Comparison of ENCODE assay signal across 9 cellular contexts in genomic region chr4:74934822-74935326, GRCh38. TPM values are rescaled to one million over a fixed set of nuclear protein-coding genes. Genes with fewer than 3 reads are reported as not detected.
DNase-seq lines count a peak whose midpoint lies in the region; ATAC-seq and TF ChIP-seq lines count a peak whose summit lies in the region.
"Had no signal": no experiment of that assay in that cellular context is flagged by ENCODE, and none has a peak within 500 bp of the region (broad histone marks: within the 10 kb centered on the region; RNA-seq: fewer than 3 reads in every experiment).

No MANE protein-coding gene starts in this region.

- H3K4me1 ChIP-seq in heart right ventricle (peaks cover 0 to 31% (median 10%) of the 10 kb centered on the region in 9 donors), uterus (no peaks in the 10 kb centered on the region)

- H3K4me1 Mint-ChIP-seq in naive B cell, result peaks cover 29 to 42% (median 32%) of the 10 kb centered on the region in 3 donors

- peak in 2 of 8 donors; percentile 21 to 37 for ATAC-seq in heart right ventricle
- no peak for ATAC-seq in left ventricle myocardium superior
- no peak for ATAC-seq in naive B cell (ENCODE audit: low read depth in 2 of 2)
- no peak for ATAC-seq in HG03342 (IDR thresholded peaks at IDR 0.05; ENCODE audit: unreplicated experiment)

- peak overlapping the region in 5 of 6 donors; percentile 7 to 99 (median 94) for H3K27ac Mint-ChIP-seq in naive B cell

- H3K27me3 ChIP-seq in heart right ventricle, result peaks cover 0 to 54% (median 0%) of the 10 kb centered on the region in 7 donors
- H3K27me3 ChIP-seq in dorsolateral prefrontal cortex, result peaks cover 0 to 4% (median 0%) of the 10 kb centered on the region in 45 donors
- H3K27me3 ChIP-seq in uterus, result no peaks in the 10 kb centered on the region

- H3K4me3 Mint-ChIP-seq in naive B cell, result peak overlapping the region; percentile 89 to 99 (median 96)

- no peak for TF ChIP-seq POLR2A in uterus (IDR thresholded peaks at IDR 0.05)

- peaks cover 7 to 41% (median 22%) of the 10 kb centered on the region in 3 donors for H3K27me3 Mint-ChIP-seq in naive B cell

- peaks cover 0 to 3% of the 10 kb centered on the region in 2 donors for H3K36me3 Mint-ChIP-seq in naive B cell

- WGBS in heart right ventricle, 2 donors, result 8 to 9% methylated on average over 12 of the region's 12 CpGs

- H3K27ac ChIP-seq in heart right ventricle, result peak overlapping the region in 8 of 10 donors; percentile 64 to 84 (median 75)
- peak overlapping the region in 35 of 59 donors; percentile 2 to 91 (median 73) for H3K27ac ChIP-seq in dorsolateral prefrontal cortex
- H3K27ac ChIP-seq in uterus, result peak overlapping the region; percentile 75 to 84
- H3K27ac ChIP-seq: C4-2B had no signal

- intact Hi-C loops in heart right ventricle (cut with DNase I), result loop anchor here in 9 of 10 donors (2.0 to 10.0 kb wide), 13 partner anchors 37 to 580 kb away; partner anchors contain the start of genes RCHY1 (in 1 of the 9) and THAP6 (in 1 of the 9)
- intact Hi-C loops in left ventricle myocardium superior (cut with micrococcal nuclease), result loop anchor here (5.0 kb wide), 1 partner anchor 182 kb away; no protein-coding TSS in a partner anchor
- intact Hi-C loops in dorsolateral prefrontal cortex (cut with DNase I), result loop anchor here (5.0 to 10.0 kb wide), 3 partner anchors 540 to 580 kb away; partner anchors contain the start of genes RCHY1 (in 1 of the 2) and THAP6 (in 1 of the 2)
- intact Hi-C loops in uterus (cut with DNase I; ENCODE audit: low total_unique reads), result no loop called here

- H3K9me3 Mint-ChIP-seq in naive B cell, result peaks cover 0 to 2% (median 0%) of the 10 kb centered on the region in 7 donors

- no peaks in the 10 kb centered on the region for H3K9me3 ChIP-seq in heart right ventricle
- H3K9me3 ChIP-seq in uterus, result no peaks in the 10 kb centered on the region

- DNase-seq in heart right ventricle, result no peak
- no peak for DNase-seq in left ventricle myocardium superior
- peak in 1 of 10 donors; percentile 7 for DNase-seq in dorsolateral prefrontal cortex
- no peak for DNase-seq in naive B cell
- DNase-seq in uterus, result peak; percentile 22
- DNase-seq in AML-193 (lab: John Stamatoyannopoulos, UW), result no peak
- no peak for DNase-seq in COLO829 (ENCODE audit: low spot score)

- TF ChIP-seq CTCF in heart right ventricle (IDR thresholded peaks at IDR 0.05) (no peak), dorsolateral prefrontal cortex (IDR thresholded peaks at IDR 0.05 in 54 of 56, conservative IDR thresholded peaks at IDR 0.05 in 2 of 56; ENCODE audit: low read depth in 1 of 56, partially characterized antibody in 56 of 56) (no peak), uterus (IDR thresholded peaks at IDR 0.05) (no peak)

- H3K4me3 ChIP-seq in heart right ventricle (peak overlapping the region; percentile 54 to 77 (median 71)), dorsolateral prefrontal cortex (peak overlapping the region; percentile 57 to 86 (median 75)), uterus (peak overlapping the region; percentile 55 to 84)

- H3K36me3 ChIP-seq in heart right ventricle (no peaks in the 10 kb centered on the region), uterus (no peaks in the 10 kb centered on the region)

RNA-seq across cellular contexts. Expression of gene PARM1, which starts 2.0 kb away (rescaled TPM):
- total RNA-seq in heart right ventricle (100 to 1,000 TPM in 3 of 10 donors, 10 to 100 TPM in 7; 34.2 to 119 (median 80.9) TPM), left ventricle myocardium superior (107 TPM), dorsolateral prefrontal cortex (100 to 1,000 TPM in 1 of 120 experiments, 10 to 100 TPM in 119; 11.2 to 111 (median 56.5) TPM), uterus (100 to 1,000 TPM in 1 of 4 donors, 10 to 100 TPM in 3; 22.6 to 116 (median 45.5) TPM)
- polyA plus RNA-seq in heart right ventricle (10 to 100 TPM; 19.7 to 24.3 TPM), naive B cell (ENCODE audit: low read depth in 6 of 6) (10 to 100 TPM in 3 of 6 donors, 1 to 10 TPM in 3; 6.6 to 24.8 (median 13.1) TPM)

Comparison
In these comparisons a context has a peak if more than half of its experiments do, and no peak if none do; other contexts are left out.
1. DNase-seq: peak in uterus (2 of 2); none in heart right ventricle (0 of 2), left ventricle myocardium superior (single experiment), naive B cell (single experiment), AML-193 (0 of 2) and COLO829 (single experiment).
2. Peak in every context shown above with its lines, with median percentiles within 50 percentile points of each other: H3K27ac ChIP-seq and H3K4me3 ChIP-seq.